26 cellular contexts compared by ENCODE assay signal in the genomic region with DNA sequence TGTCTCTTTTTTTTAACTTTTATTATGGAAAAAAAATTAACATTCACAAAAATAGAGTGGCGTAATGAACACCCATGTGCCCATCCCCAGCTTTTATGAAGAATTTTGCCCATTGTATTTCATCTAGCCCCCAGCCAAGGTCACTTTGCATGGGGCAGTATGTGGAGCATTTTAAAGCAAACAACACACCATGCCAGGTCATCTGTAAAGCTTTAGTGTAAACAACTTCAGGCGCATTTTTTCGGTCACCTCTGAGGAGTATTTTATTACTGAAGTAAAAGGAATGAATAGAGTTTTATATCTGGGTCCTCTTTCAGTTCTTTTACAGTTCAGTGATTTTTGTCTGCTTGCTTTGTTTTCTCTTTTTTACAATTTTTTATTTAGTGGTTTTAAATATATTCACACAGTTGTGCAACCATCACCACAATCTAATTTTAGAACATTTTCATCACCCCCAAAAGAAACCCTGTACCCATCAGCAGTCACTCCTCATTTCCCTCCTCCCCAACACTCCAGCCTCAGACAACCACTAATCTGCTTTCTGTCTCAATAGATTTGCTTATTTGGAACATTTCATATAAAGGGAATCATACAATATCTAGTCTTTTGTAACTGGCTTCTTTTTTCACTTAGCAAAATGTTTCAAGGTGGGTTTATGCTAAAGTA.
DNase-seq lines count a peak whose midpoint lies in the region; ATAC-seq, FAIRE-seq and TF ChIP-seq lines count a peak whose summit lies in the region.
"Had no signal": no experiment of that assay in that cellular context is flagged by ENCODE, and none has a peak within 500 bp of the region (broad histone marks: within the 10 kb centered on the region; RNA-seq: fewer than 3 reads in every experiment).

No MANE protein-coding gene starts in this region.

- peak; percentile 95 for FAIRE-seq in endometrium (lab: Jason Lieb, UNC)
- FAIRE-seq: GM12878, H1, TTC549 had no signal

- H3K27me3 ChIP-seq in thyroid gland (no peaks in the 10 kb centered on the region), trophoblast cell (ENCODE audit: insufficient read depth, low read length) (no peaks in the 10 kb centered on the region)
- H3K27me3 ChIP-seq: breast epithelium, stomach had no signal

- no peak overlapping the region for H3K4me3 ChIP-seq in thyroid gland (replicated peaks in 1 of 3)
- no peak overlapping the region for H3K4me3 ChIP-seq in trophoblast cell (ENCODE audit: low read depth, low read length)
- H3K4me3 ChIP-seq: breast epithelium, GM12878, mucosa of descending colon, smooth muscle cell, stomach had no signal

- no peak overlapping the region for H2AK5ac ChIP-seq in trophoblast cell (ENCODE audit: low read length)

- H2BK12ac ChIP-seq in trophoblast cell (ENCODE audit: low read length): no peak overlapping the region

- H4K91ac ChIP-seq in trophoblast cell (ENCODE audit: low read depth, low read length): no peak overlapping the region

- H4K12ac ChIP-seq in trophoblast cell (ENCODE audit: low read depth, low read length): no peak overlapping the region

- H3K23ac ChIP-seq in trophoblast cell (ENCODE audit: low read length): no peak overlapping the region

- H3K18ac ChIP-seq in trophoblast cell (ENCODE audit: low read length): no peak overlapping the region

- intact Hi-C loops in thyroid gland (cut with DNase I): no loop called here

- no peak for ATAC-seq in GM21786 (IDR thresholded peaks at IDR 0.05; ENCODE audit: unreplicated experiment)
- ATAC-seq: activated CD4-positive, CD25-positive, alpha-beta regulatory T cell treated with anti-CD3 and anti-CD28 coated beads, Interleukin-2, amount 50 U/mL, for 24 hours; GM12878; mucosa of descending colon; natural killer cell treated with Interleukin-12 subunit alpha and Interleukin-12 subunit beta and Interleukin-15 and Interleukin-18, amount 100 ng/mL, for 72 hours had no signal

- no peak overlapping the region for H2BK120ac ChIP-seq in trophoblast cell (ENCODE audit: insufficient read depth, low read length, poor library complexity)

- H3K27ac ChIP-seq in thyroid gland: peak overlapping the region in 2 of 3 donors; percentile 21 to 54
- H3K27ac ChIP-seq in trophoblast cell (ENCODE audit: low read depth, low read length): no peak overlapping the region
- H3K27ac ChIP-seq: breast epithelium, C4-2B, stomach had no signal

- H3K36me3 ChIP-seq in thyroid gland (no peaks in the 10 kb centered on the region), trophoblast cell (ENCODE audit: control insufficient read depth in 1 of 2, insufficient read depth in 2 of 2, low read length in 2 of 2) (no peaks in the 10 kb centered on the region)
- H3K36me3 ChIP-seq: breast epithelium, stomach had no signal

- no peak overlapping the region for H2BK5ac ChIP-seq in trophoblast cell (ENCODE audit: low read depth, low read length, poor library complexity)

- WGBS in thyroid gland, 2 donors: 39 to 50% methylated on average over 3 of the region's 3 CpGs
- no CpG with 5 or more reads among the region's 3 CpGs for WGBS in trophoblast cell (ENCODE audit: extremely low coverage, insufficient coverage, insufficient read length)

- DNase-seq in SIG-M5 treated with dmso at 0.1 percent for 504 hours (lab: John Stamatoyannopoulos, UW; ENCODE audit: unreplicated experiment) (peak; percentile 18), SIG-M5 (lab: John Stamatoyannopoulos, UW) (no peak), NCI-H2196 (lab: John Stamatoyannopoulos, UW; ENCODE audit: unreplicated experiment) (peak; percentile 56), thyroid gland (no peak), trophoblast cell (no peak), NAMALWA (ENCODE audit: low spot score) (no peak)
- DNase-seq: activated CD4-positive, alpha-beta T cell treated with anti-CD3 and anti-CD28 coated beads, Interleukin-2, amount 50 U/mL, for 48 hours; activated naive CD4-positive, alpha-beta T cell treated with anti-CD3 and anti-CD28 coated beads, Interleukin-2, amount 10 ng/mL, durations not matched to agents 7 days and 5 days; amniotic stem cell; effector CD4-positive, alpha-beta T cell; foreskin fibroblast; kidney glomerular epithelial cell; mucosa of descending colon; NCI-H1436; stimulated activated CD4-positive, alpha-beta T cell treated with anti-CD3 and anti-CD28 coated beads, Interleukin-2, amount 100 ng/mL, for 24 hours; stomach had no signal

- H3K79me1 ChIP-seq in trophoblast cell (ENCODE audit: low read length): no peaks in the 10 kb centered on the region

- TF ChIP-seq POLR2A in thyroid gland (IDR thresholded peaks at IDR 0.05): no peak

- no peaks in the 10 kb centered on the region for H3K9me3 ChIP-seq in thyroid gland
- H3K9me3 ChIP-seq in trophoblast cell (ENCODE audit: insufficient read depth, low read depth, low read length): peaks cover 2% of the 10 kb centered on the region
- H3K9me3 ChIP-seq: breast epithelium had no signal

- H3K9ac ChIP-seq in trophoblast cell (ENCODE audit: low read length): no peak overlapping the region

- no peak overlapping the region for H3K4ac ChIP-seq in trophoblast cell (ENCODE audit: low read depth, low read length)

- no peak overlapping the region for H3K14ac ChIP-seq in trophoblast cell (ENCODE audit: low read length)

- H3K4me1 ChIP-seq in thyroid gland (peaks cover 13 to 24% of the 10 kb centered on the region in 2 donors), trophoblast cell (ENCODE audit: control insufficient read depth in 1 of 2, insufficient read depth in 2 of 2, low read length in 2 of 2) (no peaks in the 10 kb centered on the region)
- H3K4me1 ChIP-seq: breast epithelium had no signal

- no peak overlapping the region for H3K4me2 ChIP-seq in trophoblast cell (ENCODE audit: low read length)
- H3K4me2 ChIP-seq: smooth muscle cell had no signal

- no peaks in the 10 kb centered on the region for H3K79me2 ChIP-seq in trophoblast cell (ENCODE audit: control insufficient read depth, insufficient read depth, low read length, poor library complexity)

- no peak overlapping the region for H2AFZ ChIP-seq in trophoblast cell (ENCODE audit: insufficient read depth, low read length, poor library complexity)

- no peak for TF ChIP-seq CTCF in thyroid gland (IDR thresholded peaks at IDR 0.05)

- H4K8ac ChIP-seq in trophoblast cell (ENCODE audit: low read depth, low read length): no peak overlapping the region

Comparison
In these comparisons a context has a peak if more than half of its experiments do, and no peak if none do; other contexts are left out.
1. DNase-seq: peak in SIG-M5 treated with dmso at 0.1 percent for 504 hours (single experiment) and NCI-H2196 (single experiment); none in SIG-M5 (single experiment), thyroid gland (0 of 2), trophoblast cell (0 of 2) and NAMALWA (single experiment).